Comparison of ENCODE assay signal across 1 cellular context in the genomic region with DNA sequence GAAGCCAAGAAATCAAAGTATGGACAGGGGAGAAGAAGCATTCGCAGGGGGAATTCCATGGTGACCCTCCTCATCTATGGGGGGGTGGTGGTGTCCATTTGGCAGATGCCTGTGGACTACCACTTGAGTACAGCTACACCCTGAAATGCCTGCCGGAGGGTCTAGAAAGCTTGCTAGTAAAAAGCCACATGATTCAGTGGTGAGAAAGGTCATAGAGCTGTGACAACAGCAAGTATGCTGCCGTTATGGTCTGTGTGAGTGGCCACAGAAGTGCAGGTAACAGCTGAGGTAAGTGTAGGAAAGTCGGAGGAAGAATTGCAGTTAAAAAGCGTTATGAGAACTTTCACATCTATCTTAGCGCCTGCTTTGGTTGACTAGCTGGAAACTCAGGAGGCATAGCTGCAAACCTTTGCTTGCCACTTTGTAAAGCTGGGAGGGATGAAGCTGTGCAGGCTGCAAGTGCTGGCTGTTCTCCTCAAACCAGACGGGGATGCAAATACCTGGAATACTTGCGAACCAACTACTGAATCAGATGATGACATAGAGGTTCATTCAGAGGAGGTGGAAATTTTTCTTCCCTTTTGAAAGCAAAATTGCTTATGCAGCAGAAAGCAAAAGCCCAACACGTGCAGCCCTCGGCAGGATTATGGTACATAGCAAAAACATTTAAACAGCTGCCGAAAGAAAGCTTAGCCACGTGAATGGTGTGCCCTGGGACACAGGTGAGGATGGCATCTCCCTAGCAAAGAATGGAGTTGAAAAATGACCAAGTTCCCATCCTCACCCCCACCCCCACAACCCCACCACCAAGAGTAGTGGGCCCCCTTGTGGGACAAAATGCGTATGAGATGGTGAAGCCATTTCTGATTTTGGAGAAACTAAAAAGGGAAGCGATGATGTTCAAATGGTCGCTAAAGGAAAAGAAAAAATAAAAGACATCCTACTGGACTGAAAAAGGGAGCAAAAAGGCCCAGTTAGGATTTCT.
TF ChIP-seq lines count a peak whose summit lies in the region.

No MANE protein-coding gene starts in this region.

TF ChIP-seq in H1, 55 proteins besides CTCF, POLR2A, EP300 and RAD21 (continued from another document):
- TF ChIP-seq RBBP5 (IDR thresholded peaks at IDR 0.05; ENCODE audit: borderline replicate concordance, low read depth, low read length) (no peak), HDAC6 (IDR thresholded peaks at IDR 0.05; ENCODE audit: low read depth, low read length) (no peak), RXRA (IDR thresholded peaks at IDR 0.05; ENCODE audit: insufficient read depth, low read depth, low read length) (no peak), NANOG (IDR thresholded peaks at IDR 0.05; ENCODE audit: insufficient read depth, low read depth, low read length, poor library complexity, severe bottlenecking) (no peak), KDM1A (IDR thresholded peaks at IDR 0.05; ENCODE audit: borderline replicate concordance, low read length) (no peak), ASH2L (IDR thresholded peaks at IDR 0.05; ENCODE audit: low read length) (peak; percentile 45)
